In the genomic region with DNA sequence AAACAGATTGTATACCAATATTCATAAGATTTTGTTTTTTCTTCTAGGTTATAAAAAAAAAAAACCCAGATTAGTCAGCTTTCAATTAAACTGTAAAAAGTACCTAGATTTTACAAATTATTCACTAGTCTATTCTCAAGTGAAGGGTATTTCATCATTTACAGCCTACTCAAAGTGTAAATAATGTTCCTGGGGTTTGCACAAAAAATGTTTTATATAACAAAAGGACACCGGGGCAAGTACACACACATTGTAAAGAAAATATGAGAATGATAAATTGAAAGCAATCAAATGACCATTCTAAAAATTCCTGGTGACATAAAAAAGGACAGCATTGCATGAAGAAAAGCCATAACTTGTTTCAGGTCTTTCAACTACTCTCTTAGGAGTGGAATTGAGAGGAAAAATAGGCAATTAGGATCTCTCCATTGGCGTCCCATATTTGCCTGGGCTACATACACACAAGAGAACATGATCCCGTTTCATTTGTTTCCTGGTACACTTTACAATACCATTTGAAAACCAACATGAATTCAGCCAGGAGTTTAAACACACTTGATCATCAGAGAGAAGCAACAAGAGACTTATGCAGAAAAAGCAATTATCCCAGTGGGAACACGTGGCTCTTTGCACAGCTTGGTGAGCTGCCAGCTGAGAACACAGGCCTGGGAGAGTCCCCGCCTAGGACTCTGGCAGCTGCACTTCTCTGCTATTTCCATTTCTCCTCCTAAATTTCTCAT, we compare ENCODE assay signal across 8 cellular contexts.
DNase-seq lines count a peak whose midpoint lies in the region; ATAC-seq and TF ChIP-seq lines count a peak whose summit lies in the region.

No MANE protein-coding gene starts in this region.

- peaks cover 9% of the 10 kb centered on the region for H3F3A ChIP-seq in neural cell (ENCODE audit: insufficient read depth, low read length, poor library complexity, severe bottlenecking)

- TF ChIP-seq RAD21 in neural cell (conservative IDR thresholded peaks at IDR 0.05): no peak

- H3K4me2 ChIP-seq in neural cell (ENCODE audit: low read length): peak overlapping the region; percentile 7

- no peak for TF ChIP-seq CTCF in neural cell (IDR thresholded peaks at IDR 0.05; ENCODE audit: poor library complexity, severe bottlenecking)

- H3K36me3 ChIP-seq in neural cell (ENCODE audit: insufficient read depth, low read length): no peaks in the 10 kb centered on the region

- H3K79me2 ChIP-seq in neural cell (replicated peaks; ENCODE audit: insufficient read depth, low read length): no peaks in the 10 kb centered on the region

- H3K27me3 ChIP-seq in neural cell (ENCODE audit: insufficient read depth, low read depth, low read length): no peaks in the 10 kb centered on the region

- no peak for ATAC-seq in HG03520 (IDR thresholded peaks at IDR 0.05; ENCODE audit: unreplicated experiment)

- H3K9ac ChIP-seq in neural cell (ENCODE audit: low read length): no peak overlapping the region

- peak overlapping the region; percentile 22 for H3K4me3 ChIP-seq in neural cell (ENCODE audit: low read length)

- no peak for TF ChIP-seq EP300 in neural cell (conservative IDR thresholded peaks at IDR 0.05; ENCODE audit: poor library complexity, severe bottlenecking)

- peak overlapping the region; percentile 6 for H3K27ac ChIP-seq in neural cell (ENCODE audit: low read length)

- H4K20me1 ChIP-seq in neural cell (ENCODE audit: insufficient read depth): no peaks in the 10 kb centered on the region

- no peak overlapping the region for H2AFZ ChIP-seq in neural cell (ENCODE audit: low read depth, low read length)

- DNase-seq in COR-L47 (lab: John Stamatoyannopoulos, UW) (peak; percentile 90), NCI-H2171 (lab: John Stamatoyannopoulos, UW) (peak; percentile 71), dedifferentiated amniotic fluid mesenchymal stem cell (ENCODE audit: extremely low spot score) (peak; percentile 59), HT-29 (ENCODE audit: low spot score) (no peak)
- DNase-seq in activated CD8-positive, alpha-beta memory T cell treated with anti-CD3 and anti-CD28 coated beads for 24 hours: no peak
- DNase-seq in stimulated activated naive CD4-positive, alpha-beta T cell treated with Interleukin-2 at 50 U/mL for 16 hours (lab: John Stamatoyannopoulos, UW): no peak

- no peaks in the 10 kb centered on the region for H3K9me2 ChIP-seq in neural cell (ENCODE audit: insufficient read depth, low read length)

- no peaks in the 10 kb centered on the region for H3K9me3 ChIP-seq in neural cell (ENCODE audit: low read length)

TF ChIP-seq in neural cell, 6 proteins besides CTCF, POLR2A, EP300 and RAD21:
- TF ChIP-seq, protein P1, sequence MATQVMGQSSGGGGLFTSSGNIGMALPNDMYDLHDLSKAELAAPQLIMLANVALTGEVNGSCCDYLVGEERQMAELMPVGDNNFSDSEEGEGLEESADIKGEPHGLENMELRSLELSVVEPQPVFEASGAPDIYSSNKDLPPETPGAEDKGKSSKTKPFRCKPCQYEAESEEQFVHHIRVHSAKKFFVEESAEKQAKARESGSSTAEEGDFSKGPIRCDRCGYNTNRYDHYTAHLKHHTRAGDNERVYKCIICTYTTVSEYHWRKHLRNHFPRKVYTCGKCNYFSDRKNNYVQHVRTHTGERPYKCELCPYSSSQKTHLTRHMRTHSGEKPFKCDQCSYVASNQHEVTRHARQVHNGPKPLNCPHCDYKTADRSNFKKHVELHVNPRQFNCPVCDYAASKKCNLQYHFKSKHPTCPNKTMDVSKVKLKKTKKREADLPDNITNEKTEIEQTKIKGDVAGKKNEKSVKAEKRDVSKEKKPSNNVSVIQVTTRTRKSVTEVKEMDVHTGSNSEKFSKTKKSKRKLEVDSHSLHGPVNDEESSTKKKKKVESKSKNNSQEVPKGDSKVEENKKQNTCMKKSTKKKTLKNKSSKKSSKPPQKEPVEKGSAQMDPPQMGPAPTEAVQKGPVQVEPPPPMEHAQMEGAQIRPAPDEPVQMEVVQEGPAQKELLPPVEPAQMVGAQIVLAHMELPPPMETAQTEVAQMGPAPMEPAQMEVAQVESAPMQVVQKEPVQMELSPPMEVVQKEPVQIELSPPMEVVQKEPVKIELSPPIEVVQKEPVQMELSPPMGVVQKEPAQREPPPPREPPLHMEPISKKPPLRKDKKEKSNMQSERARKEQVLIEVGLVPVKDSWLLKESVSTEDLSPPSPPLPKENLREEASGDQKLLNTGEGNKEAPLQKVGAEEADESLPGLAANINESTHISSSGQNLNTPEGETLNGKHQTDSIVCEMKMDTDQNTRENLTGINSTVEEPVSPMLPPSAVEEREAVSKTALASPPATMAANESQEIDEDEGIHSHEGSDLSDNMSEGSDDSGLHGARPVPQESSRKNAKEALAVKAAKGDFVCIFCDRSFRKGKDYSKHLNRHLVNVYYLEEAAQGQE (IDR thresholded peaks at IDR 0.05; ENCODE audit: borderline replicate concordance): no peak
- TF ChIP-seq EZH2 (IDR thresholded peaks at IDR 0.05; ENCODE audit: borderline replicate concordance, insufficient read depth, low read length, poor library complexity, severe bottlenecking) (no peak), TAF1 (IDR thresholded peaks at IDR 0.05; ENCODE audit: low read depth) (no peak), SMC3 (conservative IDR thresholded peaks at IDR 0.05; ENCODE audit: poor library complexity) (no peak), POLR2AphosphoS5 (IDR thresholded peaks at IDR 0.05) (no peak), MXI1 (conservative IDR thresholded peaks at IDR 0.05; ENCODE audit: poor library complexity, severe bottlenecking) (no peak)

Comparison
In these comparisons a context has a peak if more than half of its experiments do, and no peak if none do; other contexts are left out.
1. DNase-seq: peak in COR-L47 (single experiment), NCI-H2171 (single experiment) and dedifferentiated amniotic fluid mesenchymal stem cell (single experiment); none in activated CD8-positive, alpha-beta memory T cell treated with anti-CD3 and anti-CD28 coated beads for 24 hours (single experiment), HT-29 (single experiment) and stimulated activated naive CD4-positive, alpha-beta T cell treated with Interleukin-2 at 50 U/mL for 16 hours (single experiment).